ENCODE assay signal across 15 cellular contexts in the genomic region with DNA sequence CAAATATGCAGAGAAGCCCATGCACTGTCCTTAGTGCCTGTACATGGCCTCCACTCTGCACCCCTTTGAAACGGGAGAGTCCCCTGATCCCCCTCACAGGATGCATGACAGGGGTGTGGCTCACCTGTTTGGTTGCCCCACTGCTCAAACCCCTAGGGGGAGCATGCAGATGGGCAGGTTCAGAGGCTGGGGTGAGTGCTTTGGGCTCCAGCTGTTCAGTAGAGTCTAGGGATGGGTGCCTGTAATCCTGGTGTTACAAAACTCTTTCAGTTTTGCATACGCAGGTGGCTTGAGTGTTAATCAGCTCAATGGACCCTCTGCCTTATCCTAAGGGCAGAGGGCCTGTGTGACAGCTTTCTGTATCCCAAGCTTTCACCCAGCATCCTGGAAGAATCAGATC. TPM values are rescaled to one million over a fixed set of nuclear protein-coding genes. Genes with fewer than 3 reads are reported as not detected.
A peak's percentile ranks its signal among the peaks of the same experiment; 100 is the strongest.
DNase-seq lines count a peak whose midpoint lies in the region; ATAC-seq and TF ChIP-seq lines count a peak whose summit lies in the region.
"Had no signal": no experiment of that assay in that cellular context is flagged by ENCODE, and none has a peak within 500 bp of the region (broad histone marks: within the 10 kb centered on the region; RNA-seq: fewer than 3 reads in every experiment).

No MANE protein-coding gene starts in this region.

- H2AFZ ChIP-seq in Karpas-422 (ENCODE audit: low read length): no peak overlapping the region
- 0 out of 2 replicates have a peak overlapping the region, but pooled peaks have one; percentile 7 for H2AFZ ChIP-seq in OCI-LY7 (ENCODE audit: low read length)

- H3K4me2 ChIP-seq in Karpas-422 (ENCODE audit: low read depth, low read length, poor library complexity, severe bottlenecking): no peak overlapping the region
- peak overlapping the region; percentile 67 for H3K4me2 ChIP-seq in OCI-LY7 (ENCODE audit: low read length)
- H3K4me2 ChIP-seq: BLaER1 had no signal

- H3K9me3 ChIP-seq in Karpas-422 (ENCODE audit: low read length) (no peaks in the 10 kb centered on the region; the same call in 1 of the 2 replicates), OCI-LY7 (ENCODE audit: low read length) (peaks cover 42% of the 10 kb centered on the region; the same call in 1 of the 2 replicates)

- H3K4me3 Mint-ChIP-seq in CD14-positive monocyte: no peak overlapping the region
- H3K4me3 Mint-ChIP-seq: CD4-positive, CD25-positive, alpha-beta regulatory T cell had no signal

- peak; percentile 25 for DNase-seq in NCI-H82 (lab: John Stamatoyannopoulos, UW)
- no peak for DNase-seq in NCI-H82 treated with DMSO at 0.1 percent for 48 hours (lab: John Stamatoyannopoulos, UW; ENCODE audit: unreplicated experiment)
- peak; percentile 42 for DNase-seq in Karpas-422
- DNase-seq in OCI-LY7 (ENCODE audit: low spot score): peak; percentile 85
- DNase-seq in stimulated activated naive CD8-positive, alpha-beta T cell treated with anti-CD3 and anti-CD28 coated beads, Interleukin-15, Interleukin-2, amounts not matched to agents 100 U/mL and 50 U/mL, for 24 hours: no peak
- no peak for DNase-seq in CD14-positive monocyte (ENCODE audit: low spot score)
- DNase-seq in activated effector memory CD4-positive, alpha-beta T cell treated with Interleukin-2 at 50 U/mL for 16 hours: no peak
- no peak for DNase-seq in foreskin keratinocyte
- DNase-seq: 8988T; AML-193; CD4-positive, CD25-positive, alpha-beta regulatory T cell; DMS53 had no signal

- H3K36me3 Mint-ChIP-seq in CD14-positive monocyte: no peaks in the 10 kb centered on the region
- H3K36me3 Mint-ChIP-seq: CD4-positive, CD25-positive, alpha-beta regulatory T cell had no signal

- H3K27ac ChIP-seq in Karpas-422 (ENCODE audit: low read length): no peak overlapping the region
- peak overlapping the region; percentile 87 for H3K27ac ChIP-seq in OCI-LY7 (ENCODE audit: low read depth, low read length, poor library complexity, severe bottlenecking)
- no peak overlapping the region for H3K27ac ChIP-seq in foreskin keratinocyte
- H3K27ac ChIP-seq: BLaER1, HL-60 had no signal

- H4K20me1 ChIP-seq in Karpas-422 (ENCODE audit: insufficient read depth, low read depth, low read length) (no peaks in the 10 kb centered on the region), OCI-LY7 (ENCODE audit: insufficient read depth, low read length) (no peaks in the 10 kb centered on the region)
- H4K20me1 ChIP-seq: BLaER1 had no signal

- H3K27me3 Mint-ChIP-seq in CD14-positive monocyte (ENCODE audit: low read depth in 3 of 3): peaks cover 0 to 7% (median 3%) of the 10 kb centered on the region in 3 donors

- no TSS peak for BruUV-seq in OCI-LY7 (replicated peaks; lab: Mats Ljungman, UMichigan)

- intact Hi-C loops in OCI-LY7 (cut with micrococcal nuclease; ENCODE audit: unreplicated experiment) (loop anchor here (5.0 kb wide), 1 partner anchor 1301 kb away; no protein-coding TSS in a partner anchor), CD14-positive monocyte (cut with micrococcal nuclease) (no loop called here)

- no peak overlapping the region for H3K9ac ChIP-seq in Karpas-422 (ENCODE audit: low read length)
- H3K9ac ChIP-seq: BLaER1 had no signal

- no peaks in the 10 kb centered on the region for H3K9me2 ChIP-seq in Karpas-422 (replicated peaks; ENCODE audit: insufficient read depth, low read length)
- no peaks in the 10 kb centered on the region for H3K9me2 ChIP-seq in OCI-LY7 (ENCODE audit: insufficient read depth, low read length)

- POLR2A ChIA-PET in OCI-LY7 (lab: Charles Lee): no interaction called here

- no peak overlapping the region for H3K27ac Mint-ChIP-seq in CD14-positive monocyte
- H3K27ac Mint-ChIP-seq: CD4-positive, CD25-positive, alpha-beta regulatory T cell had no signal

- H3K4me1 Mint-ChIP-seq in CD14-positive monocyte: no peaks in the 10 kb centered on the region
- H3K4me1 Mint-ChIP-seq: CD4-positive, CD25-positive, alpha-beta regulatory T cell had no signal

- H3K4me1 ChIP-seq in Karpas-422 (ENCODE audit: low read length): peaks cover 38% of the 10 kb centered on the region
- peaks cover 58% of the 10 kb centered on the region for H3K4me1 ChIP-seq in OCI-LY7 (ENCODE audit: insufficient read depth, low read length, poor library complexity, severe bottlenecking)
- H3K4me1 ChIP-seq in foreskin keratinocyte: no peaks in the 10 kb centered on the region

- CTCF ChIA-PET in OCI-LY7 (lab: Charles Lee; ENCODE audit: unreplicated experiment): no interaction called here

- H3K4me3 ChIP-seq in Karpas-422 (ENCODE audit: low read length) (no peak overlapping the region), OCI-LY7 (ENCODE audit: low read depth, low read length, poor library complexity, severe bottlenecking) (peak overlapping the region; percentile 21)
- H3K4me3 ChIP-seq: BLaER1 had no signal

- H3K36me3 ChIP-seq in Karpas-422 (ENCODE audit: insufficient read depth, low read length) (no peaks in the 10 kb centered on the region), OCI-LY7 (ENCODE audit: insufficient read depth, low read length) (peaks cover 12% of the 10 kb centered on the region; the same call in 1 of the 2 replicates)
- H3K36me3 ChIP-seq: BLaER1 had no signal

- H3K9me3 Mint-ChIP-seq in CD14-positive monocyte: peaks cover 6 to 19% (median 16%) of the 10 kb centered on the region in 7 donors

- H3K27me3 ChIP-seq in Karpas-422 (ENCODE audit: low read length): no peaks in the 10 kb centered on the region
- H3K27me3 ChIP-seq in foreskin keratinocyte: peaks cover 9% of the 10 kb centered on the region
- H3K27me3 ChIP-seq: BLaER1 had no signal

- ATAC-seq in stimulated activated naive CD8-positive, alpha-beta T cell treated with anti-CD3 and anti-CD28 coated beads, Interleukin-15, Interleukin-2, amounts not matched to agents 100 U/mL and 50 U/mL, for 24 hours: peak; percentile 36
- ATAC-seq in foreskin keratinocyte: no peak

- TF ChIP-seq CTCF in OCI-LY7 (conservative IDR thresholded peaks at IDR 0.05; ENCODE audit: low read length) (peak; percentile 48; the same call in 1 of the 2 replicates), CD14-positive monocyte (IDR thresholded peaks at IDR 0.05) (no peak), foreskin keratinocyte (conservative IDR thresholded peaks at IDR 0.05) (no peak)

- H3K79me2 ChIP-seq in Karpas-422 (ENCODE audit: low read length) (no peaks in the 10 kb centered on the region), OCI-LY7 (ENCODE audit: insufficient read depth, low read depth, low read length) (no peaks in the 10 kb centered on the region)

RNA-seq across cellular contexts. Expression of a gene that starts 7.8 kb away (rescaled TPM):
- total RNA-seq in Karpas-422 (2014; rRNA removed; shearing (Covaris generic); ENCODE audit: low replicate concordance): not detected in 2 replicates
- total RNA-seq in OCI-LY7 (2014; rRNA removed; shearing (Covaris generic)): not detected in 2 replicates
- total RNA-seq in OCI-LY7 (2022) (not detected in 2 replicates), foreskin keratinocyte (not detected in 2 replicates)
- polyA plus RNA-seq in CD14-positive monocyte (not detected), foreskin keratinocyte (not detected in 2 replicates)
- total RNA-seq: CD4-positive, CD25-positive, alpha-beta regulatory T cell; Daoy had no signal
- polyA plus RNA-seq: CD4-positive, CD25-positive, alpha-beta regulatory T cell had no signal

RNA-seq across cellular contexts. Expression of a gene that starts 42.7 kb away (rescaled TPM):
- total RNA-seq in Karpas-422 (2014; rRNA removed; shearing (Covaris generic); ENCODE audit: low replicate concordance): not detected in 2 replicates
- not detected in 2 replicates for total RNA-seq in OCI-LY7 (2014; rRNA removed; shearing (Covaris generic))
- total RNA-seq in OCI-LY7 (2022): not detected in 2 replicates
- polyA plus RNA-seq in CD14-positive monocyte: not detected
- not detected in 2 replicates for total RNA-seq in foreskin keratinocyte
- polyA plus RNA-seq in foreskin keratinocyte: not detected in 2 replicates
- total RNA-seq: CD4-positive, CD25-positive, alpha-beta regulatory T cell; Daoy had no signal
- polyA plus RNA-seq: CD4-positive, CD25-positive, alpha-beta regulatory T cell had no signal

Comparison
In these comparisons a context has a peak if more than half of its experiments do, and no peak if none do; other contexts are left out.
1. DNase-seq: peak in NCI-H82 (single experiment), Karpas-422 (single experiment) and OCI-LY7 (single experiment); none in NCI-H82 treated with DMSO at 0.1 percent for 48 hours (single experiment), stimulated activated naive CD8-positive, alpha-beta T cell treated with anti-CD3 and anti-CD28 coated beads, Interleukin-15, Interleukin-2, amounts not matched to agents 100 U/mL and 50 U/mL, for 24 hours (single experiment), CD14-positive monocyte (single experiment), activated effector memory CD4-positive, alpha-beta T cell treated with Interleukin-2 at 50 U/mL for 16 hours (single experiment) and foreskin keratinocyte (0 of 2).